Comparison of ENCODE assay signal across 15 cellular contexts in genomic region chr18:3552305-3552704, GRCh38.
A peak's percentile ranks its signal among the peaks of the same experiment; 100 is the strongest.
DNase-seq lines count a peak whose midpoint lies in the region; ATAC-seq, FAIRE-seq and TF ChIP-seq lines count a peak whose summit lies in the region.
"Had no signal": no experiment of that assay in that cellular context is flagged by ENCODE, and none has a peak within 500 bp of the region (broad histone marks: within the 10 kb centered on the region; RNA-seq: fewer than 3 reads in every experiment).

No MANE protein-coding gene starts in this region.

- no peaks in the 10 kb centered on the region for H3K36me3 Mint-ChIP-seq in central memory CD8-positive, alpha-beta T cell (ENCODE audit: insufficient read depth)
- H3K36me3 Mint-ChIP-seq in stimulated activated effector memory CD8-positive, alpha-beta T cell treated with anti-CD3 and anti-CD28 coated beads, Interleukin-12 subunit alpha, Interleukin-12 subunit beta, amount 100 ng/mL, for 72 hours, result no peaks in the 10 kb centered on the region

- no peaks in the 10 kb centered on the region for H3K9me3 Mint-ChIP-seq in central memory CD8-positive, alpha-beta T cell
- H3K9me3 Mint-ChIP-seq in stimulated activated effector memory CD8-positive, alpha-beta T cell treated with anti-CD3 and anti-CD28 coated beads, Interleukin-12 subunit alpha, Interleukin-12 subunit beta, amount 100 ng/mL, for 72 hours, result no peaks in the 10 kb centered on the region
- H3K9me3 Mint-ChIP-seq: CD8-positive, alpha-beta memory T cell had no signal

- H3K4me3 Mint-ChIP-seq in central memory CD8-positive, alpha-beta T cell, result no peak overlapping the region
- no peak overlapping the region for H3K4me3 Mint-ChIP-seq in stimulated activated effector memory CD8-positive, alpha-beta T cell treated with anti-CD3 and anti-CD28 coated beads, Interleukin-12 subunit alpha, Interleukin-12 subunit beta, amount 100 ng/mL, for 72 hours
- H3K4me3 Mint-ChIP-seq: CD8-positive, alpha-beta memory T cell had no signal

- FAIRE-seq in D721Med (lab: Jason Lieb, UNC), result peak; percentile 58
- FAIRE-seq: HTR-8/SVneo had no signal

- peak overlapping the region; percentile 17 for H3K27ac Mint-ChIP-seq in central memory CD8-positive, alpha-beta T cell (ENCODE audit: low read depth)
- H3K27ac Mint-ChIP-seq in stimulated activated effector memory CD8-positive, alpha-beta T cell treated with anti-CD3 and anti-CD28 coated beads, Interleukin-12 subunit alpha, Interleukin-12 subunit beta, amount 100 ng/mL, for 72 hours, result peak overlapping the region; percentile 76
- H3K27ac Mint-ChIP-seq: CD8-positive, alpha-beta memory T cell had no signal

- DNase-seq in D721Med (ENCODE audit: insufficient read length, low spot score) (peak; percentile 32), NCI-H82 treated with DMSO at 0.1 percent for 48 hours (lab: John Stamatoyannopoulos, UW; ENCODE audit: unreplicated experiment) (peak; percentile 57), sciatic nerve (ENCODE audit: low spot score) (no peak), UCSD-AML1 (lab: John Stamatoyannopoulos, UW; ENCODE audit: unreplicated experiment) (no peak), iPS-NIHi7 (ENCODE audit: extremely low spot score) (no peak)
- no peak for DNase-seq in central memory CD8-positive, alpha-beta T cell (ENCODE audit: low spot score in 2 of 2)
- DNase-seq in stimulated activated effector memory CD8-positive, alpha-beta T cell treated with anti-CD3 and anti-CD28 coated beads, Interleukin-12 subunit alpha, Interleukin-12 subunit beta, amount 100 ng/mL, for 72 hours (ENCODE audit: low spot score in 2 of 2), result no peak
- DNase-seq: CD8-positive, alpha-beta memory T cell; DMS79; HCEC 1CT; NCI-H1694 treated with DMSO at 0.1 percent for 48 hours; NCI-H2107; NCI-H510A; NCI-H748 treated with DMSO at 0.1 percent for 48 hours had no signal

- ATAC-seq in central memory CD8-positive, alpha-beta T cell (replicated peaks; ENCODE audit: extremely low read depth, poor library complexity, severe bottlenecking), result no peak
- no peak for ATAC-seq in stimulated activated effector memory CD8-positive, alpha-beta T cell treated with anti-CD3 and anti-CD28 coated beads, Interleukin-12 subunit alpha, Interleukin-12 subunit beta, amount 100 ng/mL, for 72 hours
- no peak for ATAC-seq in sciatic nerve

- no peaks in the 10 kb centered on the region for H3K4me1 Mint-ChIP-seq in central memory CD8-positive, alpha-beta T cell
- H3K4me1 Mint-ChIP-seq in stimulated activated effector memory CD8-positive, alpha-beta T cell treated with anti-CD3 and anti-CD28 coated beads, Interleukin-12 subunit alpha, Interleukin-12 subunit beta, amount 100 ng/mL, for 72 hours, result peaks cover 6% of the 10 kb centered on the region
- H3K4me1 Mint-ChIP-seq: CD8-positive, alpha-beta memory T cell had no signal

- TF ChIP-seq CTCF in D721Med (IDR thresholded peaks at IDR 0.05; ENCODE audit: insufficient read depth, missing control alignments), result no peak

- intact Hi-C loops in sciatic nerve (cut with DNase I), result no loop called here

- no peaks in the 10 kb centered on the region for H3K27me3 Mint-ChIP-seq in central memory CD8-positive, alpha-beta T cell

Comparison
In these comparisons a context has a peak if more than half of its experiments do, and no peak if none do; other contexts are left out.
1. DNase-seq: peak in D721Med (single experiment) and NCI-H82 treated with DMSO at 0.1 percent for 48 hours (single experiment); none in central memory CD8-positive, alpha-beta T cell (0 of 2), stimulated activated effector memory CD8-positive, alpha-beta T cell treated with anti-CD3 and anti-CD28 coated beads, Interleukin-12 subunit alpha, Interleukin-12 subunit beta, amount 100 ng/mL, for 72 hours (0 of 2), sciatic nerve (single experiment), UCSD-AML1 (single experiment) and iPS-NIHi7 (single experiment).